ENCODE assay signal across 19 cellular contexts in genomic region chr10:94268652-94269051, GRCh38.
DNase-seq lines count a peak whose midpoint lies in the region; TF ChIP-seq lines count a peak whose summit lies in the region.
"Had no signal": no experiment of that assay in that cellular context is flagged by ENCODE, and none has a peak within 500 bp of the region (broad histone marks: within the 10 kb centered on the region; RNA-seq: fewer than 3 reads in every experiment).

No MANE protein-coding gene starts in this region.

- H3K4me1 ChIP-seq in endocrine pancreas (ENCODE audit: control insufficient read depth, insufficient read depth, low read length), result peaks cover 19% of the 10 kb centered on the region
- H3K4me1 ChIP-seq: BLaER1 had no signal

- peaks cover 30% of the 10 kb centered on the region for H3K36me3 Mint-ChIP-seq in progenitor cell of endocrine pancreas (ENCODE audit: insufficient read depth)
- H3K36me3 Mint-ChIP-seq: CD4-positive, CD25-positive, alpha-beta regulatory T cell had no signal

- H3K4me1 Mint-ChIP-seq in progenitor cell of endocrine pancreas (ENCODE audit: low read depth), result peaks cover 10% of the 10 kb centered on the region
- H3K4me1 Mint-ChIP-seq: B cell; CD4-positive, CD25-positive, alpha-beta regulatory T cell; CD8-positive, alpha-beta memory T cell had no signal

- H3K9ac ChIP-seq in endocrine pancreas (ENCODE audit: control insufficient read depth, insufficient read depth, low read length), result no peak overlapping the region
- H3K9ac ChIP-seq: BLaER1, GM23248 had no signal

- H3K27ac Mint-ChIP-seq in progenitor cell of endocrine pancreas, result peak overlapping the region; percentile 71
- H3K27ac Mint-ChIP-seq: B cell; CD4-positive, CD25-positive, alpha-beta regulatory T cell; CD8-positive, alpha-beta memory T cell had no signal

- DNase-seq in NCI-H146 (lab: John Stamatoyannopoulos, UW), result peak; percentile 66
- peak; percentile 2 for DNase-seq in NCI-H69 (lab: John Stamatoyannopoulos, UW)
- no peak for DNase-seq in progenitor cell of endocrine pancreas (ENCODE audit: low spot score, unreplicated experiment)
- DNase-seq in NCI-H1048 (lab: John Stamatoyannopoulos, UW), result no peak
- no peak for DNase-seq in kidney glomerular epithelial cell (lab: John Stamatoyannopoulos, UW)
- DNase-seq in 8988T, result no peak
- DNase-seq: CD4-positive, CD25-positive, alpha-beta regulatory T cell; CD8-positive, alpha-beta memory T cell; DMS 273 treated with DMSO at 0.1 percent for 48 hours; DMS79; EL; GDM1; GM23248; H7; HCEC 1CT had no signal

- H3K4me3 ChIP-seq in endocrine pancreas (ENCODE audit: control insufficient read depth, insufficient read depth, low read length), result peak overlapping the region; percentile 60
- H3K4me3 ChIP-seq: BLaER1, GM12878, GM23248 had no signal

- no peaks in the 10 kb centered on the region for H3K36me3 ChIP-seq in endocrine pancreas (ENCODE audit: control insufficient read depth, insufficient read depth, low read length)
- H3K36me3 ChIP-seq: BLaER1 had no signal

- H3K9me3 ChIP-seq in endocrine pancreas (ENCODE audit: control insufficient read depth, low read length), result peaks cover 3% of the 10 kb centered on the region

- H3K9me3 Mint-ChIP-seq in progenitor cell of endocrine pancreas (ENCODE audit: low read depth), result peaks cover 16% of the 10 kb centered on the region

- no peaks in the 10 kb centered on the region for H3K27me3 Mint-ChIP-seq in progenitor cell of endocrine pancreas

- H3K27me3 ChIP-seq in endocrine pancreas (ENCODE audit: control insufficient read depth, insufficient read depth, low read length), result no peaks in the 10 kb centered on the region
- H3K27me3 ChIP-seq: BLaER1 had no signal

- no peak overlapping the region for H3K4me3 Mint-ChIP-seq in progenitor cell of endocrine pancreas (ENCODE audit: low read depth)
- H3K4me3 Mint-ChIP-seq: B cell; CD4-positive, CD25-positive, alpha-beta regulatory T cell; CD8-positive, alpha-beta memory T cell had no signal

- TF ChIP-seq CTCF in progenitor cell of endocrine pancreas (IDR thresholded peaks at IDR 0.05; ENCODE audit: unreplicated experiment), result no peak

Comparison
In these comparisons a context has a peak if more than half of its experiments do, and no peak if none do; other contexts are left out.
1. DNase-seq: peak in NCI-H146 (single experiment) and NCI-H69 (single experiment); none in progenitor cell of endocrine pancreas (single experiment), NCI-H1048 (single experiment), kidney glomerular epithelial cell (single experiment) and 8988T (single experiment).